Comparison of ENCODE assay signal across 8 cellular contexts in the genomic region with DNA sequence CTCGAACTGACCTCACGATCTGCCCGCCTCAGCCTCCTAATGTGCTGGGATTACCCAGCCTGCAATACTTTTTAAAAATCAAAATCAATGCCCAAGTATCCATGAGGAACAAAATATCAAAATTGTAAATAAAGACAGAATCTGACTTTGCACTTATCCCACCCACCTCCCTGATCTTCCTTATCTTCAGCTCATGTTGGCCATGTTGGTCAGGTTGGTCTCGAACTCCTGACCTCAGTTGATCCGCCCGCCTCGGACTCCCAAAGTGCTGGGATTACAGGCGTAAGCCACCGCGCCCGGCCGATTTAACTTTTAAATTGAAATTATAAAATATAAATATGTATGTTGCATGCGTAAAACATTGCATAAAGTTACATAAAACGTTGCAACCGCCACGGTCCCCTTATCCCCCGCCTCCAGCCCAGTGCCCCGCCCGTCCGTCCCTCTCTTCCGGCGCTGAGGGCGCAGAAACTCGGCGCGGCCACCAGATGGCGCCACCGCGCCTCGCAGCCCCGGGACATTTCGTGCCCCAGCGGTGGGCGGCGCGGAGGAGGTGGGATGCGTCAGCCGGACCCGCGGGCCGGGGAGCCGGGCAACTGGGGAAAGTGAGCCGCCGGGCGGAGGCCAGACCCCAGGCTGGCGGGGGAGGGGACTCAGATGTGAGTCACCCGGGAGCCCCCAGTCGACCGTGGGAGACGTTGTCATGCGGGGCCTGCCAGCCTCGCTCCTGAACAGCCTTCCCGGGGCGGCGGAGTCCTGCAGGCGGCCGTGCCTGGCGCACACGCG. TPM values are rescaled to one million over a fixed set of nuclear protein-coding genes. Genes with fewer than 3 reads are reported as not detected.
DNase-seq lines count a peak whose midpoint lies in the region; ATAC-seq and FAIRE-seq lines count a peak whose summit lies in the region.

No MANE protein-coding gene starts in this region.

- H3K4me1 ChIP-seq in muscle layer of duodenum (ENCODE audit: control insufficient read depth in 1 of 2, insufficient read depth in 2 of 2, low read length in 2 of 2), result peaks cover 4 to 22% of the 10 kb centered on the region in 2 donors

- H3K4me3 Mint-ChIP-seq in activated T-cell treated with anti-CD3 and anti-CD28 coated beads, Interleukin-2, amount 50 U/mL, for 24 hours, result peak overlapping the region; percentile 99

- peaks cover 29% of the 10 kb centered on the region for H3K4me1 Mint-ChIP-seq in activated T-cell treated with anti-CD3 and anti-CD28 coated beads, Interleukin-2, amount 50 U/mL, for 24 hours (ENCODE audit: low read depth)

- no peaks in the 10 kb centered on the region for H3K9me3 Mint-ChIP-seq in activated T-cell treated with anti-CD3 and anti-CD28 coated beads, Interleukin-2, amount 50 U/mL, for 24 hours

- H3K27me3 Mint-ChIP-seq in activated T-cell treated with anti-CD3 and anti-CD28 coated beads, Interleukin-2, amount 50 U/mL, for 24 hours, result no peaks in the 10 kb centered on the region

- peak; percentile 84 for DNase-seq in A172 (ENCODE audit: low spot score)
- no peak for DNase-seq in GM18507 (ENCODE audit: extremely low spot score, insufficient read length, low read depth)
- DNase-seq in HPDE6-E6E7 (ENCODE audit: extremely low spot score), result peak; percentile 74
- DNase-seq in OCI-M1 (lab: John Stamatoyannopoulos, UW), result peak; percentile 88
- DNase-seq in activated T-cell treated with anti-CD3 and anti-CD28 coated beads, Interleukin-2, amount 50 U/mL, for 24 hours, result peak; percentile 95
- DNase-seq in stimulated activated CD8-positive, alpha-beta memory T cell treated with anti-CD3 and anti-CD28 coated beads, Interleukin-7, amount 100 ng/mL, for 1 hour (ENCODE audit: low read depth in 2 of 2), result peak; percentile 76 to 80

- peak overlapping the region; percentile 50 to 100 for H3K4me3 ChIP-seq in muscle layer of duodenum (ENCODE audit: low read depth in 1 of 2, low read length in 2 of 2)

- H3K36me3 Mint-ChIP-seq in activated T-cell treated with anti-CD3 and anti-CD28 coated beads, Interleukin-2, amount 50 U/mL, for 24 hours (ENCODE audit: low read depth), result peaks cover 29% of the 10 kb centered on the region

- peak; percentile 84 for FAIRE-seq in GM18507 (lab: Jason Lieb, UNC)

- peak; percentile 34 for ATAC-seq in esophagus mucosa

- H3K27ac ChIP-seq in muscle layer of duodenum (ENCODE audit: low read length), result peak overlapping the region; percentile 60

- peak overlapping the region; percentile 97 for H3K27ac Mint-ChIP-seq in activated T-cell treated with anti-CD3 and anti-CD28 coated beads, Interleukin-2, amount 50 U/mL, for 24 hours

- no peaks in the 10 kb centered on the region for H3K9me3 ChIP-seq in muscle layer of duodenum (ENCODE audit: control insufficient read depth in 1 of 2, low read length in 2 of 2)

- no peaks in the 10 kb centered on the region for H3K27me3 ChIP-seq in muscle layer of duodenum (ENCODE audit: low read depth, low read length)

- H3K36me3 ChIP-seq in muscle layer of duodenum (ENCODE audit: control insufficient read depth in 1 of 2, insufficient read depth in 2 of 2, low read length in 2 of 2), result peaks cover 0 to 5% of the 10 kb centered on the region in 2 donors

RNA-seq across cellular contexts. Expression of a gene that starts 1.5 kb away (rescaled TPM):
- total RNA-seq in A172 (2014; rRNA removed; shearing (Covaris generic)), result 92.7 and 97.6 TPM in 2 replicates
- 26.3 TPM for total RNA-seq in esophagus mucosa

RNA-seq across cellular contexts. Expression of a gene that starts 17.7 kb away (rescaled TPM):
- 232 and 348 TPM in 2 replicates for total RNA-seq in A172 (2014; rRNA removed; shearing (Covaris generic))
- total RNA-seq in esophagus mucosa, result 50.4 TPM

RNA-seq across cellular contexts. Expression of a gene that starts 47.0 kb away (rescaled TPM):
- 85.0 and 110 TPM in 2 replicates for total RNA-seq in A172 (2014; rRNA removed; shearing (Covaris generic))
- total RNA-seq in esophagus mucosa, result 106 TPM
